In the genomic region with DNA sequence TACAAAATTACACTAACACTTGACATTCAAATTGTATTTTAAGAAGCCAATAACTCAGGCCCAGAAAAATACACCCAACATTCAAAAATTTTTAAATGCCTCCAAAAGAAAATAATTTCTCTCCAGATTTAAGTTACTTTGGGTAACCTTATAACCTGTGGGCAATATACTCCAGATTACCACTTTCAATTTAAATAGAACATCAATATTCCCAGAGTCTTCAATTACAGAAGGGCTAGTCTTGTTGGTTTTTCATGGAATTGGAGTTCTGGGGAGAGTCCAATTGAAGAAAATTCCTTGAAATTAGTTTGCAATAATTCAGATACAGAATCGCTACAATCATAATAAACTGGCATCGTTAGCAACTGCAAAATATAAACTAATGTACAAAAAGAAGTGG, we compare ENCODE assay signal across 8 cellular contexts. TPM values are rescaled to one million over a fixed set of nuclear protein-coding genes. Genes with fewer than 3 reads are reported as not detected.
DNase-seq lines count a peak whose midpoint lies in the region; ATAC-seq and TF ChIP-seq lines count a peak whose summit lies in the region.

No MANE protein-coding gene starts in this region.

- no peaks in the 10 kb centered on the region for H3K27me3 Mint-ChIP-seq in IgD-negative memory B cell
- H3K27me3 Mint-ChIP-seq in chondrocyte (ENCODE audit: low read depth), result no peaks in the 10 kb centered on the region
- peaks cover 0 to 3% (median 0%) of the 10 kb centered on the region in 3 donors for H3K27me3 Mint-ChIP-seq in naive B cell

- peaks cover 6% of the 10 kb centered on the region for H3K36me3 Mint-ChIP-seq in IgD-negative memory B cell
- H3K36me3 Mint-ChIP-seq in chondrocyte (ENCODE audit: low read depth), result peaks cover 6% of the 10 kb centered on the region
- H3K36me3 Mint-ChIP-seq in naive B cell, result peaks cover 4 to 15% of the 10 kb centered on the region in 2 donors

- POLR2A ChIA-PET in AG04449 (lab: Yijun Ruan, JAX), result interaction anchor here (0.6 kb wide), 1 partner anchor 415 kb away, joined by 3 read pairs; no protein-coding TSS in a partner anchor

- H3K4me3 ChIP-seq in AG04449 (ENCODE audit: low read depth, low read length), result peak overlapping the region; percentile 80

- no peaks in the 10 kb centered on the region for H3K9me3 Mint-ChIP-seq in IgD-negative memory B cell
- no peaks in the 10 kb centered on the region for H3K9me3 Mint-ChIP-seq in chondrocyte (ENCODE audit: low read depth)
- H3K9me3 Mint-ChIP-seq in naive B cell, result peaks cover 0 to 3% (median 0%) of the 10 kb centered on the region in 7 donors

- ATAC-seq in naive B cell (ENCODE audit: low read depth in 2 of 2) (no peak), GM21737 (IDR thresholded peaks at IDR 0.05; ENCODE audit: unreplicated experiment) (no peak), GM18909 (IDR thresholded peaks at IDR 0.05; ENCODE audit: poor library complexity, unreplicated experiment) (no peak)

- H3K27ac Mint-ChIP-seq in IgD-negative memory B cell (peak overlapping the region in 2 of 3 donors; percentile 69 to 99), chondrocyte (ENCODE audit: unreplicated experiment) (peak overlapping the region; percentile 95), naive B cell (peak overlapping the region in 3 of 6 donors; percentile 82 to 100 (median 97))

- no peak for TF ChIP-seq CTCF in AG04449 (IDR thresholded peaks at IDR 0.05; ENCODE audit: insufficient read depth, low read length, missing control alignments)
- TF ChIP-seq CTCF in chondrocyte (IDR thresholded peaks at IDR 0.05), result no peak

- CTCF ChIA-PET in AG04449 (lab: Yijun Ruan, JAX), result no interaction called here

- DNase-seq in AG04449 (ENCODE audit: low read depth, low spot score), result no peak
- no peak for DNase-seq in chondrocyte (ENCODE audit: low spot score)
- no peak for DNase-seq in naive B cell
- DNase-seq in nucleus accumbens (lab: John Stamatoyannopoulos, UW), result no peak
- DNase-seq in stimulated activated CD4-positive, alpha-beta T cell treated with anti-CD3 and anti-CD28 coated beads, Interleukin-4, amount 100 ng/mL, for 1 hour, result no peak

- H3K4me3 Mint-ChIP-seq in IgD-negative memory B cell (peak overlapping the region; percentile 93 to 99 (median 96)), chondrocyte (ENCODE audit: unreplicated experiment) (peak overlapping the region; percentile 91), naive B cell (peak overlapping the region; percentile 90 to 99 (median 97))

- peaks cover 31 to 50% (median 36%) of the 10 kb centered on the region in 3 donors for H3K4me1 Mint-ChIP-seq in IgD-negative memory B cell
- H3K4me1 Mint-ChIP-seq in chondrocyte (ENCODE audit: low read depth), result peaks cover 38% of the 10 kb centered on the region
- peaks cover 31 to 55% (median 39%) of the 10 kb centered on the region in 3 donors for H3K4me1 Mint-ChIP-seq in naive B cell

RNA-seq across cellular contexts. Expression of gene PPP4R3A, which starts 2.0 kb away (rescaled TPM):
- polyA plus RNA-seq in IgD-negative memory B cell (127 TPM), naive B cell (ENCODE audit: low read depth in 6 of 6) (100 to 1,000 TPM; 101 to 213 (median 115) TPM)
- total RNA-seq in chondrocyte, result 57.7 to 73.9 TPM (median 64.5 TPM) in 3 replicates
